28 cellular contexts compared by ENCODE assay signal in the genomic region with DNA sequence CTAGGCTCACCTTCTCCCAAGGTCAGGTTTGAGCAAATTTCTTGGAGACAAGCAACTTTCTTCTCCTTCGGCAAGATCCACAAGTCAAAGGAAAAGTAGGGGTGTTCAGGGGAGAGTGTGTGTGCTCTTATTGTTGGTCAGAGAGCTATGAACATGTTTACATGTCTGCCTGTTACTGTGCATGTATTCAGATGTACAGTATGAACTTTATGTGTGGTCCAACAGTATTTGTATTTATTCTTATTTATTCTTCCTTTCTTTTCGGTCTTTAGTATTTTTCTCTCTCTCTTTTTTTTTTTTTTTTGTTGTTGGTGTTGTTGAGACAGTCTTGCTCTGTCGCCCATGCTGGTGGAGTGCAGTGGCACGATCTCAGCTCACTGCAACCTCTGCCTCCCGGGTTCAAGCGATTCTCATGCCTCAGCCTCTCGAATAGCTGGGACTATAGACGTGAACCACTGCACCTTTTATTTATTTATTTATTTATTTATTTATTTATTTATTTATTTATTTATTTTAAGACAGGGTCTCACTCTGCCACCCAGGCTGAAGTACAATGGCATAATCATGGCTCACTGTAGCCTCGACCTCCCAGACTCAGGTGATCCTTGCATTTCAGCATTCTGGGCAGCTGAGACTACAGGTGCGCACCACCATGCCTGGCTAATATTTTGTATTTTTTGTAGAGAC.
"Had no signal": no experiment of that assay in that cellular context is flagged by ENCODE, and none has a peak within 500 bp of the region (broad histone marks: within the 10 kb centered on the region; RNA-seq: fewer than 3 reads in every experiment).

No MANE protein-coding gene starts in this region.

- H3K36me3 ChIP-seq: ascending aorta, breast epithelium, cardiac muscle cell, colonic mucosa, esophagus squamous epithelium, gastroesophageal sphincter had no signal

- DNase-seq: activated CD4-positive, alpha-beta memory T cell treated with anti-CD3 and anti-CD28 coated beads, Interleukin-2, amount 10 ng/mL, durations not matched to agents 7 days and 5 days; activated CD4-positive, alpha-beta T cell treated with anti-CD3 and anti-CD28 coated beads for 1 hour; activated CD4-positive, alpha-beta T cell treated with anti-CD3 and anti-CD28 coated beads for 4 hours; activated CD4-positive, alpha-beta T cell treated with anti-CD3 and anti-CD28 coated beads, Interleukin-2, amount 10 ng/mL, durations not matched to agents 7 days and 5 days; activated CD4-positive, alpha-beta T cell treated with anti-CD3 and anti-CD28 coated beads, Interleukin-2, amount 50 U/mL, for 4 hours; activated CD8-positive, alpha-beta memory T cell treated with anti-CD3 and anti-CD28 coated beads, Interleukin-2, amount 50 U/mL, for 48 hours; activated gamma-delta T cell; activated naive CD4-positive, alpha-beta T cell; activated naive CD4-positive, alpha-beta T cell treated with anti-CD3 and anti-CD28 coated beads, Interleukin-2, amount 10 ng/mL, durations not matched to agents 7 days and 5 days; activated naive CD8-positive, alpha-beta T cell treated with anti-CD3 and anti-CD28 coated beads, Interleukin-2, amount 10 ng/mL, durations not matched to agents 7 days and 5 days; activated T-cell treated with anti-CD3 and anti-CD28 coated beads for 4 hours; activated T-cell treated with anti-CD3 and anti-CD28 coated beads, Interleukin-2, amount 50 U/mL, for 24 hours; activated T-cell treated with anti-CD3 and anti-CD28 coated beads, Interleukin-2, amount 50 U/mL, for 72 hours; central memory CD4-positive, alpha-beta T cell; cerebellar nuclear complex; colonic mucosa; effector CD8-positive, alpha-beta T cell; esophagus squamous epithelium; foreskin melanocyte; T-helper 2 cell had no signal

- H3K27me3 ChIP-seq: ascending aorta, breast epithelium, cardiac muscle cell, colonic mucosa, esophagus squamous epithelium, gastroesophageal sphincter had no signal

- H3K9me3 ChIP-seq: ascending aorta, breast epithelium, colonic mucosa, esophagus squamous epithelium, gastroesophageal sphincter had no signal

- ATAC-seq: activated naive CD4-positive, alpha-beta T cell treated with anti-CD3 and anti-CD28 coated beads, Interleukin-2, amount 50 U/mL, for 72 hours; activated T-cell treated with anti-CD3 and anti-CD28 coated beads, Interleukin-2, amount 50 U/mL, for 72 hours; gastroesophageal sphincter; WTC11 had no signal

- H3K27ac ChIP-seq: cardiac muscle cell, colonic mucosa, epithelial cell of prostate, esophagus squamous epithelium, gastroesophageal sphincter, VCaP had no signal

- H3K4me3 ChIP-seq: ascending aorta, breast epithelium, cardiac muscle cell, colonic mucosa, esophagus squamous epithelium, gastroesophageal sphincter had no signal

- H3K4me1 ChIP-seq: breast epithelium, colonic mucosa, esophagus squamous epithelium, gastroesophageal sphincter had no signal
